Comparison of ENCODE assay signal across 8 cellular contexts in the genomic region with DNA sequence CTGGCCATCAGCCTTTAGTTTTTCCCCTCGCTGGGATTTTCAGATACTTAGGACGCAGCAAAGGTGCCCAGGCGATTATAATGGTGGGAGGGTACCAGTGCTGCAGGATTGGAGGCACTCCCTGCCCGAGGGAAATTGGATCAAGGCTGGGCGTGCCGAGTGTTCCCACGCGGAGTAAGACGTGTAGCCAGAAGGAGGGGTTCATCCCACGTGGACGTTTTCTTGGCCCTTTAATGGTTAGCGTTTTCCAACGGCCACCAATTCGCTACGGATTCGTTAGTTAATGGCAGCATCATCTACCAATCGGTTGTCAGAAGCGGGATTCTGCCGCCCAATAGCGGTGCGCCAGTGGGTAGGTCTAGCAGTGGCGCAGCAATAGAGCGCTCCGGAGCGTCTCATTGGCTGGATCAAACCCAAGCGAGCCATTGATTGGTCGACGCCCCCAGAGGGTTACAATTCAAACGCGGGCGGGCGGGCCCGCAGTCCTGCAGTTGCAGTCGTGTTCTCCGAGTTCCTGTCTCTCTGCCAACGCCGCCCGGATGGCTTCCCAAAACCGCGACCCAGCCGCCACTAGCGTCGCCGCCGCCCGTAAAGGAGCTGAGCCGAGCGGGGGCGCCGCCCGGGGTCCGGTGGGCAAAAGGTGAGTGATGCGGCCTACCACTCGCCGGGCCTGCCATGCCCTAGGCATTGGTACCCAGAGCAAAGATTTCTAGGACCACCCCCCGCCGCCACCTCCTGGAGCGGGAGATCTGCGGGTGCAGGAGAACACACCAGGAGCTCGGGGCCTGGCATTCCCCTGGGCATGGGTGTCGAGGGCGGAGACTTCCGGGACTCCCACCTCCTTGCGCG. TPM values are rescaled to one million over a fixed set of nuclear protein-coding genes. Genes with fewer than 3 reads are reported as not detected.
DNase-seq lines count a peak whose midpoint lies in the region; ATAC-seq and FAIRE-seq lines count a peak whose summit lies in the region.

Gene UBE2C (plus strand): TSS at position 488 of the 849 bp plus-strand sequence. CDS start 52 bp downstream, at position 540.

- DNase-seq in COLO829 (ENCODE audit: low spot score) (peak; percentile 100), HTR-8/SVneo (ENCODE audit: insufficient read length, low spot score) (peak; percentile 100), NOMO-1 treated with dmso at 0.1 percent for 144 hours (lab: John Stamatoyannopoulos, UW; ENCODE audit: unreplicated experiment) (peak; percentile 89), mesenteric fat pad (ENCODE audit: low spot score) (peak; percentile 98)
- peak; percentile 99 for DNase-seq in activated CD8-positive, alpha-beta memory T cell treated with anti-CD3 and anti-CD28 coated beads, Interleukin-2, amount 10 ng/mL, durations not matched to agents 7 days and 5 days
- peak; percentile 84 for DNase-seq in stimulated activated CD8-positive, alpha-beta memory T cell treated with anti-CD3 and anti-CD28 coated beads, Interleukin-15, amount 100 ng/mL, for 1 hour (ENCODE audit: low read depth)

- ATAC-seq in GM21367 (IDR thresholded peaks at IDR 0.05; ENCODE audit: unreplicated experiment), result peak; percentile 94
- ATAC-seq in activated CD8-positive, alpha-beta memory T cell treated with anti-CD3 and anti-CD28 coated beads, Interleukin-2, amount 10 ng/mL, durations not matched to agents 7 days and 5 days, result peak; percentile 99

- H3K27ac Mint-ChIP-seq in activated CD8-positive, alpha-beta memory T cell treated with anti-CD3 and anti-CD28 coated beads, Interleukin-2, amount 10 ng/mL, durations not matched to agents 7 days and 5 days, result peak within 1 kb of the TSS; percentile 88

- no peaks in the 10 kb centered on the region for H3K9me3 Mint-ChIP-seq in activated CD8-positive, alpha-beta memory T cell treated with anti-CD3 and anti-CD28 coated beads, Interleukin-2, amount 10 ng/mL, durations not matched to agents 7 days and 5 days (ENCODE audit: low read depth)

- H3K27me3 Mint-ChIP-seq in activated CD8-positive, alpha-beta memory T cell treated with anti-CD3 and anti-CD28 coated beads, Interleukin-2, amount 10 ng/mL, durations not matched to agents 7 days and 5 days, result no peaks in the 10 kb centered on the region

- peak; percentile 100 for FAIRE-seq in HTR-8/SVneo (lab: Jason Lieb, UNC)

- CTCF ChIA-PET in activated CD8-positive, alpha-beta memory T cell treated with anti-CD3 and anti-CD28 coated beads, Interleukin-2, amount 10 ng/mL, durations not matched to agents 7 days and 5 days (lab: Charles Lee), result interaction anchor here (1.1 to 5.4 kb wide), 10 partner anchors 12 to 159 kb away, joined by 3 to 30 read pairs (median 4); partner anchors contain the start of gene PCIF1

- H3K36me3 Mint-ChIP-seq in activated CD8-positive, alpha-beta memory T cell treated with anti-CD3 and anti-CD28 coated beads, Interleukin-2, amount 10 ng/mL, durations not matched to agents 7 days and 5 days, result peaks cover 57% of the 10 kb centered on the region

- peak within 1 kb of the TSS; percentile 99 for H3K4me3 Mint-ChIP-seq in activated CD8-positive, alpha-beta memory T cell treated with anti-CD3 and anti-CD28 coated beads, Interleukin-2, amount 10 ng/mL, durations not matched to agents 7 days and 5 days

- peaks cover 30% of the 10 kb centered on the region for H3K4me1 Mint-ChIP-seq in activated CD8-positive, alpha-beta memory T cell treated with anti-CD3 and anti-CD28 coated beads, Interleukin-2, amount 10 ng/mL, durations not matched to agents 7 days and 5 days

- in situ Hi-C loops in endometrial microvascular endothelial cells (cut with HindIII; ENCODE audit: inconsistent ontology term, low pct_unique_long_range_greater_than_20kb, low sequenced_read_pairs), result loop anchor here (25.0 kb wide), 1 partner anchor 125 kb away; the partner anchor contains the start of gene PCIF1

RNA-seq across cellular contexts. Expression of gene UBE2C, which starts in this region (rescaled TPM):
- 100 to 1,000 TPM; 206 to 219 TPM for total RNA-seq in activated CD8-positive, alpha-beta memory T cell treated with anti-CD3 and anti-CD28 coated beads, Interleukin-2, amount 10 ng/mL, durations not matched to agents 7 days and 5 days
- 110 TPM for total RNA-seq in endometrial microvascular endothelial cells (ENCODE audit: inconsistent ontology term)
- total RNA-seq in mesenteric fat pad, result not detected

Comparison
In these comparisons a context has a peak if more than half of its experiments do, and no peak if none do; other contexts are left out.
1. Peak in every context shown above with its lines: DNase-seq and ATAC-seq.
2. RNA of gene UBE2C (total RNA-seq): 206 to 219 TPM in activated CD8-positive, alpha-beta memory T cell treated with anti-CD3 and anti-CD28 coated beads, Interleukin-2, amount 10 ng/mL, durations not matched to agents 7 days and 5 days and 110 TPM in endometrial microvascular endothelial cells (single experiment); not detected in mesenteric fat pad (single experiment); every median in the first group is over 10 times any median in the second.
3. Peak in DNase-seq in mesenteric fat pad; RNA of the gene not detected or under 1 TPM.